ENCODE assay signal across 9 cellular contexts in the genomic region with DNA sequence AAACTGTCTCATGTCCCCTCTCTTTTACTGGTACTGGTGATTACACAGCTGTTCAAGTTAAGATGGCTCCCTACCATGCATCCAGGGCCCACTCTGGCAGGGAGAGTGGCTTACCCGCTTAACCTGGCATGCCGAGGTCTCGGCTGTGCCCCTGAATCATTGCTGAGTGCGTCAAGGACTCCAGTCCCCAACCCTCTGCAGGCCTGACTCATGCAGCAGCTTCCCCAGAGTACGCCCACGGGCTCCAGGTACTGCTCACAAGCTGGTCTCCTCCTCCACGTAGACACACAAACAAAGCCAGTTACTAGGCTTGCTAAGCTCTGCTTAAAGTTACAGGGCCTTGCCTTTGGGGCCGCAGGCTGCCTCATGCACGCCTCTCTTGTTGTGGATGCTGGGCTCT.
DNase-seq lines count a peak whose midpoint lies in the region; ATAC-seq lines count a peak whose summit lies in the region.
"Had no signal": no experiment of that assay in that cellular context is flagged by ENCODE, and none has a peak within 500 bp of the region (broad histone marks: within the 10 kb centered on the region; RNA-seq: fewer than 3 reads in every experiment).

No MANE protein-coding gene starts in this region.

- H3K4me2 ChIP-seq in GM23248 (ENCODE audit: unreplicated experiment): no peak overlapping the region

- in situ Hi-C loops in GM23248 (cut with MboI): no loop called here

- no peaks in the 10 kb centered on the region for H3K79me2 ChIP-seq in GM23248 (ENCODE audit: insufficient read depth)

- intact Hi-C loops in aorta (cut with DNase I): no loop called here

- H3K27ac ChIP-seq in GM23248 (peak overlapping the region; percentile 25; the same call in 1 of the 2 replicates), epithelial cell of prostate (peak overlapping the region; percentile 66), aorta (ENCODE audit: low read depth in 1 of 2, low read length in 2 of 2) (no peak overlapping the region)

- H3K4me3 ChIP-seq in GM23248 (no peak overlapping the region), aorta (ENCODE audit: low read length in 2 of 2) (no peak overlapping the region)

- DNase-seq in GM23248 (peak; percentile 96), epithelial cell of prostate (ENCODE audit: low read depth, low spot score) (peak; percentile 94), NCI-H1092 treated with DMSO at 0.1 percent for 48 hours (lab: John Stamatoyannopoulos, UW) (no peak), aorta (no peak), foreskin melanocyte (no peak)
- peak; percentile 92 to 95 for DNase-seq in activated CD4-positive, alpha-beta T cell treated with anti-CD3 and anti-CD28 coated beads, Interleukin-2, amount 50 U/mL, for 48 hours
- peak; percentile 86 for DNase-seq in stimulated activated CD4-positive, alpha-beta T cell treated with anti-CD3 and anti-CD28 coated beads, Interleukin-2, amount 100 ng/mL, for 48 hours
- DNase-seq: NCI-H2171 treated with DMSO at 0.1 percent for 48 hours had no signal

- ATAC-seq in GM18867 (IDR thresholded peaks at IDR 0.05; ENCODE audit: unreplicated experiment) (no peak), aorta (ENCODE audit: low FRiP score) (no peak)

- no peaks in the 10 kb centered on the region for H3K9me2 ChIP-seq in GM23248 (ENCODE audit: insufficient read depth)

- H3K27me3 ChIP-seq in GM23248 (replicated peaks; ENCODE audit: insufficient read depth) (no peaks in the 10 kb centered on the region), aorta (ENCODE audit: control insufficient read depth in 1 of 2, insufficient read depth in 2 of 2, low read length in 1 of 2) (no peaks in the 10 kb centered on the region)

- no peaks in the 10 kb centered on the region for H3K36me3 ChIP-seq in GM23248 (ENCODE audit: low read depth)
- no peaks in the 10 kb centered on the region for H3K36me3 ChIP-seq in aorta (ENCODE audit: control insufficient read depth in 1 of 2, insufficient read depth in 2 of 2, low read length in 1 of 2)

- H3K9me3 ChIP-seq in GM23248 (ENCODE audit: low read depth) (no peaks in the 10 kb centered on the region), aorta (ENCODE audit: control insufficient read depth, low read length) (no peaks in the 10 kb centered on the region)

- 0 out of 2 replicates have a peak overlapping the region, but pooled peaks have one; percentile 30 for H2AFZ ChIP-seq in GM23248

- 30 to 38% methylated on average over 9 of the region's 9 CpGs for WGBS in GM23248 (ENCODE audit: low coverage in 1 of 2, low lambda C conversion rate in 2 of 2, missing lambda C conversion rate in 2 of 2), 2 experiments
- WGBS in aorta, 2 donors: 89 to 92% methylated on average over 9 of the region's 9 CpGs

- H3K4me1 ChIP-seq in GM23248 (ENCODE audit: insufficient read depth) (peaks cover 11% of the 10 kb centered on the region), aorta (ENCODE audit: control insufficient read depth in 1 of 2, insufficient read depth in 2 of 2, low read length in 2 of 2) (no peaks in the 10 kb centered on the region)

- no peaks in the 10 kb centered on the region for H4K20me1 ChIP-seq in GM23248 (ENCODE audit: insufficient read depth)

- H3F3A ChIP-seq in GM23248 (ENCODE audit: insufficient read depth): no peaks in the 10 kb centered on the region

- H3K9ac ChIP-seq in GM23248: no peak overlapping the region

Comparison
In these comparisons a context has a peak if more than half of its experiments do, and no peak if none do; other contexts are left out.
1. DNase-seq: peak in GM23248 (single experiment), activated CD4-positive, alpha-beta T cell treated with anti-CD3 and anti-CD28 coated beads, Interleukin-2, amount 50 U/mL, for 48 hours (2 of 2), epithelial cell of prostate (single experiment) and stimulated activated CD4-positive, alpha-beta T cell treated with anti-CD3 and anti-CD28 coated beads, Interleukin-2, amount 100 ng/mL, for 48 hours (2 of 2); none in NCI-H1092 treated with DMSO at 0.1 percent for 48 hours (single experiment), aorta (0 of 2) and foreskin melanocyte (single experiment).
2. H3K27ac ChIP-seq: peak in GM23248 (single experiment) and epithelial cell of prostate (single experiment); none in aorta (0 of 2).